8 cellular contexts compared by ENCODE assay signal in genomic region chr19:18091217-18091608, GRCh38. TPM values are rescaled to one million over a fixed set of nuclear protein-coding genes. Genes with fewer than 3 reads are reported as not detected.
DNase-seq lines count a peak whose midpoint lies in the region; ATAC-seq and TF ChIP-seq lines count a peak whose summit lies in the region.

No MANE protein-coding gene starts in this region.

- peak overlapping the region; percentile 67 for H3K9ac ChIP-seq in OCI-LY3 (ENCODE audit: low read length)

- H3K36me3 ChIP-seq in OCI-LY3 (replicated peaks; ENCODE audit: low read depth, low read length) (no peaks in the 10 kb centered on the region), thyroid gland (no peaks in the 10 kb centered on the region)

- 48 to 67% methylated on average over 11 to 12 of the region's 12 CpGs for WGBS in thyroid gland, 2 donors

- peak overlapping the region; percentile 74 for H3K4me2 ChIP-seq in OCI-LY3 (ENCODE audit: low read length)

- H3K9me3 Mint-ChIP-seq in naive B cell (no peaks in the 10 kb centered on the region), osteocyte (ENCODE audit: unreplicated experiment) (no peaks in the 10 kb centered on the region), endothelial cell (ENCODE audit: unreplicated experiment) (no peaks in the 10 kb centered on the region)

- intact Hi-C loops in thyroid gland (cut with DNase I) = no loop called here

- H3K4me1 ChIP-seq in OCI-LY3 (ENCODE audit: low read length) (peaks cover 57% of the 10 kb centered on the region), thyroid gland (no peaks in the 10 kb centered on the region)

- ATAC-seq in naive B cell (ENCODE audit: low read depth in 2 of 2) (peak; percentile 78 to 85), HG02588 (IDR thresholded peaks at IDR 0.05; ENCODE audit: unreplicated experiment) (no peak)

- peak overlapping the region; percentile 96 to 98 (median 97) for H3K27ac Mint-ChIP-seq in naive B cell
- H3K27ac Mint-ChIP-seq in osteocyte (ENCODE audit: unreplicated experiment) = no peak overlapping the region
- H3K27ac Mint-ChIP-seq in endothelial cell (ENCODE audit: unreplicated experiment) = no peak overlapping the region

- H4K20me1 ChIP-seq in OCI-LY3 (ENCODE audit: insufficient read depth, low read length) = no peaks in the 10 kb centered on the region

- H3K79me2 ChIP-seq in OCI-LY3 (ENCODE audit: low read length) = no peaks in the 10 kb centered on the region

- DNase-seq in CMK (ENCODE audit: low read depth) = peak; percentile 82
- DNase-seq in activated gamma-delta T cell treated with Interleukin-2 at 50 U/mL for 16 hours = peak; percentile 79
- DNase-seq in naive B cell = peak; percentile 82
- peak; percentile 18 to 35 for DNase-seq in thyroid gland
- no peak for DNase-seq in osteocyte (ENCODE audit: extremely low spot score, unreplicated experiment)
- no peak for DNase-seq in endothelial cell (ENCODE audit: low spot score)

- H3K27ac ChIP-seq in OCI-LY3 (ENCODE audit: low read length) (peak overlapping the region; percentile 69), thyroid gland (no peak overlapping the region)

- H3K27me3 Mint-ChIP-seq in naive B cell = no peaks in the 10 kb centered on the region
- H3K27me3 Mint-ChIP-seq in osteocyte (ENCODE audit: unreplicated experiment) = peaks cover 3% of the 10 kb centered on the region
- peaks cover 3% of the 10 kb centered on the region for H3K27me3 Mint-ChIP-seq in endothelial cell (ENCODE audit: unreplicated experiment)

- H3K9me3 ChIP-seq in OCI-LY3 (ENCODE audit: insufficient read depth, low read length) = no peaks in the 10 kb centered on the region
- H3K9me3 ChIP-seq in thyroid gland = no peaks in the 10 kb centered on the region

- H3K4me3 ChIP-seq in OCI-LY3 (ENCODE audit: low read length) (peak overlapping the region; percentile 49), thyroid gland (replicated peaks in 1 of 3) (no peak overlapping the region)

- TF ChIP-seq POLR2A in thyroid gland (IDR thresholded peaks at IDR 0.05) = peak in 1 of 2 donors; percentile 12

- H3K36me3 Mint-ChIP-seq in naive B cell = no peaks in the 10 kb centered on the region
- no peaks in the 10 kb centered on the region for H3K36me3 Mint-ChIP-seq in osteocyte (ENCODE audit: unreplicated experiment)
- H3K36me3 Mint-ChIP-seq in endothelial cell (ENCODE audit: low read depth, unreplicated experiment) = no peaks in the 10 kb centered on the region

- no peak for TF ChIP-seq CTCF in OCI-LY3 (IDR thresholded peaks at IDR 0.05; ENCODE audit: low read depth, low read length)
- TF ChIP-seq CTCF in thyroid gland (IDR thresholded peaks at IDR 0.05) = no peak
- TF ChIP-seq CTCF in osteocyte (IDR thresholded peaks at IDR 0.05) = no peak
- no peak for TF ChIP-seq CTCF in endothelial cell (IDR thresholded peaks at IDR 0.05; ENCODE audit: unreplicated experiment)

- peaks cover 42 to 78% (median 46%) of the 10 kb centered on the region in 3 donors for H3K4me1 Mint-ChIP-seq in naive B cell
- peaks cover 31% of the 10 kb centered on the region for H3K4me1 Mint-ChIP-seq in osteocyte (ENCODE audit: unreplicated experiment)
- no peaks in the 10 kb centered on the region for H3K4me1 Mint-ChIP-seq in endothelial cell (ENCODE audit: unreplicated experiment)

- peak overlapping the region; percentile 53 to 87 (median 64) for H3K4me3 Mint-ChIP-seq in naive B cell
- no peak overlapping the region for H3K4me3 Mint-ChIP-seq in osteocyte (ENCODE audit: unreplicated experiment)
- no peak overlapping the region for H3K4me3 Mint-ChIP-seq in endothelial cell (ENCODE audit: unreplicated experiment)

- no peaks in the 10 kb centered on the region for H3K27me3 ChIP-seq in OCI-LY3 (ENCODE audit: low read depth, low read length)
- H3K27me3 ChIP-seq in thyroid gland = no peaks in the 10 kb centered on the region

- H2AFZ ChIP-seq in OCI-LY3 (ENCODE audit: low read depth, low read length) = peak overlapping the region; percentile 93

RNA-seq across cellular contexts. Expression of gene IL12RB1, which starts 4.5 kb away (rescaled TPM):
- 10 to 100 TPM in 1 of 6 donors, 1 to 10 TPM in 5; 5.8 to 15.8 (median 8.1) TPM for polyA plus RNA-seq in naive B cell (ENCODE audit: low read depth in 6 of 6)
- total RNA-seq in thyroid gland = 1 to 10 TPM in 1 of 4 donors, under 1 TPM in 1, not detected in 2; 0.93 to 1.1 TPM
- 0.50 and 0.51 TPM in 2 replicates for total RNA-seq in osteocyte
- not detected for total RNA-seq in endothelial cell (ENCODE audit: unreplicated experiment)

RNA-seq across cellular contexts. Expression of gene MAST3, which starts 6.4 kb away (rescaled TPM):
- polyA plus RNA-seq in naive B cell (ENCODE audit: low read depth in 6 of 6) = 10 to 100 TPM in 5 of 6 donors, 1 to 10 TPM in 1; 9.3 to 20.6 (median 13.3) TPM
- total RNA-seq in thyroid gland (1 to 10 TPM; 4.8 to 5.6 (median 5.0) TPM), osteocyte (7.6 and 8.0 TPM in 2 replicates), endothelial cell (ENCODE audit: unreplicated experiment) (3.9 TPM)

Comparison
In these comparisons a context has a peak if more than half of its experiments do, and no peak if none do; other contexts are left out.
1. DNase-seq: peak in CMK (single experiment), activated gamma-delta T cell treated with Interleukin-2 at 50 U/mL for 16 hours (single experiment), naive B cell (single experiment) and thyroid gland (2 of 2); none in osteocyte (single experiment) and endothelial cell (single experiment).
2. H3K27ac Mint-ChIP-seq: peak in naive B cell (6 of 6); none in osteocyte (single experiment) and endothelial cell (single experiment).
3. H3K4me3 Mint-ChIP-seq: peak in naive B cell (8 of 8); none in osteocyte (single experiment) and endothelial cell (single experiment).